In the genomic region with DNA sequence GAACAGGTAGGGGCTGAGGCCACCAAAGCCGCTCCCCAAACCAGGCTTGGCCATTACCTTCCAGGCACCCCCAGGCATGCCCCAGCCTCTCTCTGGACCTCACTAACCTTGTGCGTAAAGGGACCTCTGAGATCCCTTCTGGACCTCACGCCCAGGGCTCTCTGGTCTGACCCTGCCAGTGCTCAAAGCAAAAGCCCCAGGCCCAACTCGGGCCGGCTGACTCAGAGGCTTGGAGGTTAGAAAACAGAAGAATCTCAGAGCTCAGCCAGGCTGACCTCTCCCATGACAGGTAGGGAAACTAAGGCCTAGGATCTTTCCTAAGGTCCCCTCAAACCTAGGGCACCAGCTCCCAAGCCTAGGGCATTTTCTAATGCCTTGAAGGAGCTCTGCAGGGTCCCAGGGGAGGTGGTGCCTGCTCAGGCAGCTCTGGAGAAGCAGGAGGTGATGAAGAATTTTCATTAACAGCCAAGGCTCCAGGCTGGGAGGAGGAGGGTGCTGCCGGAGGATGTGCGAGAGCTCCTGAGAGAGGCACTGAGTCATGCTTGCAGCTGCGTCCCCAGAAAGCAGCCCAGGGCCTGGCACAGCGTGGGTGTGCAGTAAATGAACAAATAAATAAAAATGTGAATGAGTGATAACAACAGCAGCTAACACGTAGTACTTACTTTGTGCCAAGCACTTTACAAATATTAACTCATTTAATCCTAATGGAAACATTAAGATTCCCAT, we compare ENCODE assay signal across 7 cellular contexts. TPM values are rescaled to one million over a fixed set of nuclear protein-coding genes. Genes with fewer than 3 reads are reported as not detected.
A peak's percentile ranks its signal among the peaks of the same experiment; 100 is the strongest.
DNase-seq lines count a peak whose midpoint lies in the region; TF ChIP-seq lines count a peak whose summit lies in the region.

No MANE protein-coding gene starts in this region.

- H3K4me1 ChIP-seq in skeletal muscle satellite cell (ENCODE audit: control insufficient read depth, insufficient read depth, low read length), result peaks cover 26% of the 10 kb centered on the region

- H3K27ac ChIP-seq in WERI-Rb-1, result no peak overlapping the region

- TF ChIP-seq CTCF in WERI-Rb-1 (IDR thresholded peaks at IDR 0.05; ENCODE audit: low read depth, low read length), result no peak

- DNase-seq in HS-5 (ENCODE audit: low read depth) (peak; percentile 71), activated T-cell treated with anti-CD3 and anti-CD28 coated beads for 24 hours (ENCODE audit: low read depth) (peak; percentile 56), fibroblast of the conjunctiva (ENCODE audit: low read depth) (peak; percentile 68), GF-D8 (lab: John Stamatoyannopoulos, UW) (no peak), NCI-H2081 treated with DMSO at 0.1 percent for 48 hours (lab: John Stamatoyannopoulos, UW) (no peak), WERI-Rb-1 (no peak)

- no peaks in the 10 kb centered on the region for H3K27me3 ChIP-seq in skeletal muscle satellite cell (ENCODE audit: control insufficient read depth, insufficient read depth, low read length)
- no peaks in the 10 kb centered on the region for H3K27me3 ChIP-seq in WERI-Rb-1 (ENCODE audit: insufficient read depth, low read depth, severe bottlenecking)

- H3K36me3 ChIP-seq in skeletal muscle satellite cell (ENCODE audit: insufficient read depth, low read length) (no peaks in the 10 kb centered on the region), WERI-Rb-1 (peaks cover 3% of the 10 kb centered on the region; the same call in 1 of the 2 replicates)

- H3K4me2 ChIP-seq in skeletal muscle satellite cell (ENCODE audit: low read length), result peak overlapping the region; percentile 66

- peak overlapping the region; percentile 49 for H3K9ac ChIP-seq in skeletal muscle satellite cell (ENCODE audit: low read depth, low read length)

- H3K9me3 ChIP-seq in skeletal muscle satellite cell (replicated peaks; ENCODE audit: low read length) (no peaks in the 10 kb centered on the region), WERI-Rb-1 (ENCODE audit: severe bottlenecking) (no peaks in the 10 kb centered on the region)

- peak overlapping the region; percentile 4 for H3K4me3 ChIP-seq in skeletal muscle satellite cell (ENCODE audit: low read length)
- no peak overlapping the region for H3K4me3 ChIP-seq in WERI-Rb-1 (ENCODE audit: low read depth, low read length)

RNA-seq across cellular contexts. Expression of a gene that starts 25.6 kb away (rescaled TPM):
- total RNA-seq in skeletal muscle satellite cell (2012; rRNA removed), result 16.0 and 19.7 TPM in 2 replicates

Comparison
In these comparisons a context has a peak if more than half of its experiments do, and no peak if none do; other contexts are left out.
1. DNase-seq: peak in HS-5 (single experiment), activated T-cell treated with anti-CD3 and anti-CD28 coated beads for 24 hours (single experiment) and fibroblast of the conjunctiva (single experiment); none in GF-D8 (single experiment), NCI-H2081 treated with DMSO at 0.1 percent for 48 hours (single experiment) and WERI-Rb-1 (single experiment).